ENCODE assay signal across 6 cellular contexts in the genomic region with DNA sequence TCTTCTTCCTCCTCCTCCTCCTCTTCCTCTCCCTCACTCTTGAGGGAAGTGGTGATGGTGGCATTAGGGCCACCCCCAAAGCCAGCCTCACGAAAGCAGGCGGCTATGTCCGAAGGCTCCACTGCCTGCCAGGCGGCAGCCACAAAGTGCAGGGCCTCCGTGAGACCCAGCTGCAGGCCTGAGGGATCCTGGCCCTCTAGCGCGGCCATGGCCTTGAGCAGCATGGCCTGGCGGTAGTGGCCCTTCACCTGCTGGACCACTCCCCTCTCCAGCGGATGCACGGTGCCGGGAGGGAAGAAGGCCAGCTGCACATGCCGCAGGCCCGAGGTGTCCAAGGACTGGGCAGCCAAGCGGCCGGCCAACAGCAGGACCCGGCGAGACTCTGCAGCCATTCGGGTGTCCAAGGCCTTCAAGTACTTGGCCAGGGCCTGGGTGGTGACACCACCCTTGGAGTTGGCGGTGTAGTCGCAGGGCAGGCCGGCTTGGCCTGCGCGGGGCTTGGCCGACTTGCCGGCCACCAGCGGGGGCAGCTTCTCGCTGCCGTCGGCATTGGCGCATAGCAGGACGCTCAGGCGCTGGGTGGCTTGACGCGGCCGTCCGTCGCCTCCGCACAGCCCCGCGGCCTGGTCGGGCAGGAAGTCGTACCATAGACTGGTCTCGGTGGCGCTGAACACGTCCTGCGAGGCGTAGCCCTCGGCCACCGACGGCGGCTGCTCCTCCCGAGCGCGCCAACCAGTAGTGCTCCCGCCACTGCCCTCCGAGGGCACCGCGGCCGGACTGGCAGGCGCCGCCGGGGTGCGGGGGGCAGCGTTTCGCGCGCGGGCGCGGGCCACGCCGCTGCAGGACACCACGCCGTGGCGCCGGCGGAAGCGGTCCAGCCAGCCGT. TPM values are rescaled to one million over a fixed set of nuclear protein-coding genes. Genes with fewer than 3 reads are reported as not detected.
DNase-seq lines count a peak whose midpoint lies in the region; ATAC-seq, FAIRE-seq and TF ChIP-seq lines count a peak whose summit lies in the region.

No MANE protein-coding gene starts in this region.

- FAIRE-seq in GM19239 (lab: Jason Lieb, UNC), result no peak

- DNase-seq in NT2/D1 (ENCODE audit: low read depth, low spot score) (no peak), left cardiac atrium (no peak), GM19239 (ENCODE audit: insufficient read length, low spot score) (no peak)

- H3K9ac ChIP-seq in NT2/D1 (ENCODE audit: insufficient read length, low read depth), result peak overlapping the region; percentile 80

- H3K27me3 ChIP-seq in NT2/D1 (ENCODE audit: insufficient read depth, insufficient read length), result peaks cover 19% of the 10 kb centered on the region

- H3K36me3 ChIP-seq in NT2/D1 (ENCODE audit: insufficient read depth, insufficient read length, low read length) (peaks cover 19% of the 10 kb centered on the region), urinary bladder (ENCODE audit: insufficient read depth) (no peaks in the 10 kb centered on the region)

- peaks cover 10% of the 10 kb centered on the region for H3K4me1 ChIP-seq in NT2/D1 (ENCODE audit: insufficient read depth, insufficient read length)
- no peaks in the 10 kb centered on the region for H3K4me1 ChIP-seq in urinary bladder (ENCODE audit: insufficient read depth)

- 23% methylated on average over 79 of the region's 79 CpGs for WGBS in urinary bladder

- H3K4me3 ChIP-seq in NT2/D1 (ENCODE audit: insufficient read length, low read depth), result peak overlapping the region; percentile 70
- peak overlapping the region; percentile 88 for H3K4me3 ChIP-seq in urinary bladder (ENCODE audit: low read depth, low read length)

- peak overlapping the region; percentile 80 for H3K27ac ChIP-seq in 22Rv1
- H3K27ac ChIP-seq in urinary bladder (ENCODE audit: low read depth), result no peak overlapping the region

- H3K9me3 ChIP-seq in NT2/D1 (ENCODE audit: insufficient read depth, low read length), result no peaks in the 10 kb centered on the region; the same call in 1 of the 2 replicates

- ATAC-seq in left cardiac atrium, result peak; percentile 7 to 8
- no peak for ATAC-seq in HG02852 (IDR thresholded peaks at IDR 0.05; ENCODE audit: unreplicated experiment)

- 0 out of 2 replicates have a peak, but pooled peaks have one; percentile 7 for TF ChIP-seq CTCF in 22Rv1 (IDR thresholded peaks at IDR 0.05)

- intact Hi-C loops in left cardiac atrium (cut with DNase I), result loop anchor here in 1 of 2 donors (1.0 to 10.0 kb wide), 2 partner anchors 35 to 59 kb away; a partner anchor contains a TSS

RNA-seq across cellular contexts. Expression of a gene that starts 1.1 kb away (rescaled TPM):
- total RNA-seq in left cardiac atrium (10 to 100 TPM; 70.8 to 93.6 TPM), urinary bladder (36.9 TPM)
- polyA plus RNA-seq in urinary bladder, result 104 TPM

RNA-seq across cellular contexts. Expression of a gene that starts 4.2 kb away (rescaled TPM):
- total RNA-seq in left cardiac atrium (not detected), urinary bladder (not detected)
- 0.16 TPM for polyA plus RNA-seq in urinary bladder

RNA-seq across cellular contexts. Expression of a gene that starts 10.6 kb away (rescaled TPM):
- total RNA-seq in left cardiac atrium (10 to 100 TPM; 13.8 to 16.6 TPM), urinary bladder (18.7 TPM)
- polyA plus RNA-seq in urinary bladder, result 42.2 TPM

RNA-seq across cellular contexts. Expression of a gene that starts 17.9 kb away (rescaled TPM):
- total RNA-seq in left cardiac atrium (10 to 100 TPM; 17.2 to 23.2 TPM), urinary bladder (10.0 TPM)
- polyA plus RNA-seq in urinary bladder, result 109 TPM

RNA-seq across cellular contexts. Expression of a gene that starts 34.9 kb away (rescaled TPM):
- 10 to 100 TPM; 11.8 to 14.7 TPM for total RNA-seq in left cardiac atrium
- total RNA-seq in urinary bladder, result 10.2 TPM
- polyA plus RNA-seq in urinary bladder, result 9.2 TPM
